In the genomic region with DNA sequence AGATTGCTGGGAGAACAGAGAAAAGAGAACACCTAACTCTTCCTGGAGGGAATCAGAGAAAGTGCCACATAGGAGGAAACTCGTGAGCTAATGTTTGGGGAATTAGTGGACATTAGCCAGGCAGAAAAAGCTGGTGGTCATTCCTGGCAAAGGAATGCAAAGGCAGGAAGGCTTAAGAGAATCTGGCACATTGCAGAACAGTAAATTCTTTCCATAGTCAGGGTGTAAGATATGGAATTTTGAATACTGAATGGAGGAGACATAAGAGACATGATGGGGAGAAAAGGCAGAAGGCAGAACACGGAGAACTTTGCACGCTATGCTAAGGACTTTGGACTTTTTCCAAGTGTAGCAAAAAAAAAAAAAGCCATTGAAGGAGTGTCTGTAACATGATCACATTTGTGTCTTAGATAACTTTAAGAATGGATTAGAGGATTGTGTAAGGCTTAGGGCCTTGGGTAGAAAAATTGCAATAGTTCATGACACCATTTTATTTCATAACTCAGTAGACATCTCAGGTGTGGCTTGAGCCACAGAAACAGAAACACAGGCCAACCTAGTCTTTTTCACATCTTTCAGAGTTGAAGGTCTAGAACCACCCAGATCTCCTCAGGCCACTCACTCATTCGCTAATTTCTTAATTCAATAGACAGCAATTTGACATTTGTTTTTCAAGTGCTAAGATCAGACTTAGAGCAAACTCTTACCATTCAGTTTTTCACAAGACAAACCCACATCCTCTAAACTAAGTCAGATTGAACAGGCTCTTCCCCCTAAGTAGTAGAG, we compare ENCODE assay signal across 8 cellular contexts. TPM values are rescaled to one million over a fixed set of nuclear protein-coding genes. Genes with fewer than 3 reads are reported as not detected.
A peak's percentile ranks its signal among the peaks of the same experiment; 100 is the strongest.
DNase-seq lines count a peak whose midpoint lies in the region; ATAC-seq, FAIRE-seq and TF ChIP-seq lines count a peak whose summit lies in the region.

No MANE protein-coding gene starts in this region.

- H3K79me2 ChIP-seq in keratinocyte (ENCODE audit: control insufficient read depth, insufficient read depth, low read length): no peaks in the 10 kb centered on the region

- CTCF ChIA-PET in activated CD4-positive, alpha-beta memory T cell treated with anti-CD3 and anti-CD28 coated beads for 36 hours (lab: Charles Lee): interaction anchor here (1.0 kb wide), 2 partner anchors 63 to 142 kb away, joined by 3 read pairs; no protein-coding TSS in a partner anchor

- 0 out of 2 replicates have a peak overlapping the region, but pooled peaks have one; percentile 19 for H3K27ac ChIP-seq in 22Rv1
- no peak overlapping the region for H3K27ac ChIP-seq in keratinocyte (ENCODE audit: control insufficient read depth, insufficient read depth, low read length)

- H3K36me3 ChIP-seq in keratinocyte (ENCODE audit: control insufficient read depth in 2 of 2, extremely low read depth in 1 of 2, insufficient read depth in 2 of 2, low read length in 2 of 2) (no peaks in the 10 kb centered on the region), H7 (replicated peaks; ENCODE audit: control insufficient read depth, insufficient read depth, low read length) (no peaks in the 10 kb centered on the region)

- no peaks in the 10 kb centered on the region for H4K20me1 ChIP-seq in keratinocyte (ENCODE audit: control insufficient read depth, extremely low read depth, insufficient read depth, low read length)

- H3K9me1 ChIP-seq in keratinocyte (ENCODE audit: control insufficient read depth, extremely low read depth, insufficient read depth, low read length): no peaks in the 10 kb centered on the region

- peaks cover 16% of the 10 kb centered on the region for H3K27me3 Mint-ChIP-seq in activated CD4-positive, alpha-beta memory T cell treated with anti-CD3 and anti-CD28 coated beads for 36 hours
- no peaks in the 10 kb centered on the region for H3K27me3 Mint-ChIP-seq in glutamatergic neuron (ENCODE audit: unreplicated experiment)

- H2AFZ ChIP-seq in keratinocyte (ENCODE audit: control insufficient read depth, low read length): no peak overlapping the region

- H3K4me2 ChIP-seq in keratinocyte (ENCODE audit: control insufficient read depth, extremely low read depth, insufficient read depth, low read depth, low read length): no peak overlapping the region

- peak; percentile 70 for FAIRE-seq in GM18507 (lab: Jason Lieb, UNC)
- FAIRE-seq in keratinocyte (lab: Jason Lieb, UNC): peak; percentile 34

- peaks cover 29% of the 10 kb centered on the region for H3K4me1 ChIP-seq in keratinocyte (ENCODE audit: control insufficient read depth, extremely low read depth, insufficient read depth, low read length)

- no peaks in the 10 kb centered on the region for H3K9me3 ChIP-seq in keratinocyte (ENCODE audit: control insufficient read depth, low read depth, low read length)

- peaks cover 59% of the 10 kb centered on the region for H3K4me1 Mint-ChIP-seq in activated CD4-positive, alpha-beta memory T cell treated with anti-CD3 and anti-CD28 coated beads for 36 hours (ENCODE audit: low read depth)
- H3K4me1 Mint-ChIP-seq in glutamatergic neuron (ENCODE audit: low read depth, unreplicated experiment): peaks cover 3% of the 10 kb centered on the region

- no peak overlapping the region for H3K4me3 ChIP-seq in keratinocyte (ENCODE audit: control insufficient read depth in 2 of 3, extremely low read depth in 1 of 3, insufficient read depth in 2 of 3, low read depth in 1 of 3, low read length in 3 of 3)
- no peak overlapping the region for H3K4me3 ChIP-seq in H7 (ENCODE audit: insufficient read depth, low read depth, low read length)

- dilution Hi-C loops in keratinocyte (cut with MboI; ENCODE audit: extremely low pct_ligation_motif_present, low sequenced_read_pairs): no loop called here

- POLR2A ChIA-PET in activated CD4-positive, alpha-beta memory T cell treated with anti-CD3 and anti-CD28 coated beads for 36 hours (lab: Charles Lee): no interaction called here

- H3K4me3 Mint-ChIP-seq in activated CD4-positive, alpha-beta memory T cell treated with anti-CD3 and anti-CD28 coated beads for 36 hours: no peak overlapping the region
- H3K4me3 Mint-ChIP-seq in glutamatergic neuron (ENCODE audit: unreplicated experiment): no peak overlapping the region

- H3K9me3 Mint-ChIP-seq in activated CD4-positive, alpha-beta memory T cell treated with anti-CD3 and anti-CD28 coated beads for 36 hours: no peaks in the 10 kb centered on the region
- no peaks in the 10 kb centered on the region for H3K9me3 Mint-ChIP-seq in glutamatergic neuron (ENCODE audit: unreplicated experiment)

- DNase-seq in GM18507 (ENCODE audit: extremely low spot score, insufficient read length, low read depth) (no peak), keratinocyte (ENCODE audit: low read depth, low spot score) (no peak), H7 (no peak), D341Med (ENCODE audit: low spot score) (no peak), glutamatergic neuron (no peak)
- DNase-seq in activated CD4-positive, alpha-beta memory T cell treated with anti-CD3 and anti-CD28 coated beads for 36 hours: no peak

- TF ChIP-seq CTCF in 22Rv1 (IDR thresholded peaks at IDR 0.05): no peak
- TF ChIP-seq CTCF in keratinocyte (optimal IDR thresholded peaks at IDR 0.05 in 1 of 3, IDR thresholded peaks at IDR 0.05 in 1 of 3, conservative IDR thresholded peaks at IDR 0.05 in 1 of 3; ENCODE audit: extremely low read depth in 1 of 3, insufficient read depth in 2 of 3, low read length in 3 of 3): no peak
- TF ChIP-seq CTCF in glutamatergic neuron (IDR thresholded peaks at IDR 0.05; ENCODE audit: partially characterized antibody, unreplicated experiment): no peak

- H3K27me3 ChIP-seq in keratinocyte (ENCODE audit: control insufficient read depth, extremely low read depth, insufficient read depth, low read length) (no peaks in the 10 kb centered on the region), H7 (ENCODE audit: control insufficient read depth, insufficient read depth, low read length) (no peaks in the 10 kb centered on the region)

- intact Hi-C loops in activated CD4-positive, alpha-beta memory T cell treated with anti-CD3 and anti-CD28 coated beads for 36 hours (cut with micrococcal nuclease): no loop called here

- ATAC-seq in GM21367 (IDR thresholded peaks at IDR 0.05; ENCODE audit: unreplicated experiment): no peak

- H3K36me3 Mint-ChIP-seq in activated CD4-positive, alpha-beta memory T cell treated with anti-CD3 and anti-CD28 coated beads for 36 hours: no peaks in the 10 kb centered on the region
- H3K36me3 Mint-ChIP-seq in glutamatergic neuron (ENCODE audit: unreplicated experiment): no peaks in the 10 kb centered on the region

- H3K27ac Mint-ChIP-seq in activated CD4-positive, alpha-beta memory T cell treated with anti-CD3 and anti-CD28 coated beads for 36 hours: peak overlapping the region; percentile 66
- H3K27ac Mint-ChIP-seq in glutamatergic neuron (ENCODE audit: unreplicated experiment): no peak overlapping the region

- H3K9ac ChIP-seq in keratinocyte (ENCODE audit: control insufficient read depth, extremely low read depth, insufficient read depth, low read length): no peak overlapping the region

RNA-seq across cellular contexts. Expression of a gene that starts 31.2 kb away (rescaled TPM):
- not detected for total RNA-seq in activated CD4-positive, alpha-beta memory T cell treated with anti-CD3 and anti-CD28 coated beads for 36 hours
- 10.4 to 14.7 TPM (median 12.8 TPM) in 3 replicates for polyA plus RNA-seq in keratinocyte
- 117 TPM for polyA plus RNA-seq in keratinocyte (2011; ENCODE audit: low read depth)
- 8.5 and 14.1 TPM in 2 replicates for polyA plus RNA-seq in keratinocyte (2011; cell fraction: cytosol; rRNA removed)
- polyA plus RNA-seq in keratinocyte (2011; cell fraction: nucleus; rRNA removed): 32.3 and 35.1 TPM in 2 replicates
- polyA plus RNA-seq in keratinocyte (2012; ENCODE audit: low replicate concordance): 30.0 and 53.1 TPM in 2 replicates
- polyA minus RNA-seq in keratinocyte: 8.4 to 10.0 TPM (median 9.7 TPM) in 3 replicates
- polyA minus RNA-seq in keratinocyte (2011; cell fraction: cytosol; rRNA and poly(A)+ RNA removed): 10.9 TPM
- 15.5 and 40.6 TPM in 2 replicates for polyA minus RNA-seq in keratinocyte (2011; cell fraction: nucleus; rRNA and poly(A)+ RNA removed)
- 17.2 and 19.1 TPM in 2 replicates for total RNA-seq in H7 (2014; rRNA removed; shearing (Covaris generic))
- 0.86 TPM for total RNA-seq in glutamatergic neuron (ENCODE audit: unreplicated experiment)
